ENCODE assay signal across 2 cellular contexts in the genomic region with DNA sequence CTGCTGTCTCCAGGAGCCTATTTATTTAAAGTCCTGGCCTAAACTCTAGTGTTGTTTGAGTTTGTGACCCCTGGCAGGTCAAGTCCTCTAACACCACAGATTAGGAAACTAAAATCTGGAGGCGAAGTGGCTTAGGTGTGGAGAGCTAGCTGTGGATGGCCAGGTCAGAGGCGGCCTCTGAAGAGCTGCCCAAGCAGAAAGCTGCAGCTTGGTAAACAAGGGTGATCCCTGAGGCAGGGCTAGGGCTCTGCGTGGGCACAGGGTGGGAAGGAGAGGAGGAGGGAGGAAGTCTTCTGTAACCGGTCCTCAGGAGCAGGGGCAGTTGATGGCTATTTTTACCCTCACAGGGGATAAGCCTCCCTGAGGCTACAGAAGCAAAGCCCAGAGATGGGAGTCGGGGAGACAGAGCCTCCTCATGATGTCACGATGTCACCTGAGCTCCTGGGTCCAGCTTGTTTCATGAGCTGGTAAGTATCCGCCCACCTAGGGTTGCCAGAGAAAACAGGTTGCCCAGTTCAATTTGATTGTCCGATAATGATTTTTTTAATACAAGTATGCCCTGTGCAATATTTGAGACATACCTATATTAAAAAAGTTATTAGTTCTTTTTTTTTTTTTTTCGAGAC.
TF ChIP-seq lines count a peak whose summit lies in the region.

No MANE protein-coding gene starts in this region.

TF ChIP-seq in GM23338, 12 proteins besides CTCF, POLR2A, EP300 and RAD21 (continued from another document):
- TF ChIP-seq, protein P1, sequence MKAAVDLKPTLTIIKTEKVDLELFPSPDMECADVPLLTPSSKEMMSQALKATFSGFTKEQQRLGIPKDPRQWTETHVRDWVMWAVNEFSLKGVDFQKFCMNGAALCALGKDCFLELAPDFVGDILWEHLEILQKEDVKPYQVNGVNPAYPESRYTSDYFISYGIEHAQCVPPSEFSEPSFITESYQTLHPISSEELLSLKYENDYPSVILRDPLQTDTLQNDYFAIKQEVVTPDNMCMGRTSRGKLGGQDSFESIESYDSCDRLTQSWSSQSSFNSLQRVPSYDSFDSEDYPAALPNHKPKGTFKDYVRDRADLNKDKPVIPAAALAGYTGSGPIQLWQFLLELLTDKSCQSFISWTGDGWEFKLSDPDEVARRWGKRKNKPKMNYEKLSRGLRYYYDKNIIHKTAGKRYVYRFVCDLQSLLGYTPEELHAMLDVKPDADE (IDR thresholded peaks at IDR 0.05): no peak

TF ChIP-seq in HepG2, 621 proteins besides CTCF, POLR2A, EP300 and RAD21 (continued from another document):
- TF ChIP-seq, protein P2, sequence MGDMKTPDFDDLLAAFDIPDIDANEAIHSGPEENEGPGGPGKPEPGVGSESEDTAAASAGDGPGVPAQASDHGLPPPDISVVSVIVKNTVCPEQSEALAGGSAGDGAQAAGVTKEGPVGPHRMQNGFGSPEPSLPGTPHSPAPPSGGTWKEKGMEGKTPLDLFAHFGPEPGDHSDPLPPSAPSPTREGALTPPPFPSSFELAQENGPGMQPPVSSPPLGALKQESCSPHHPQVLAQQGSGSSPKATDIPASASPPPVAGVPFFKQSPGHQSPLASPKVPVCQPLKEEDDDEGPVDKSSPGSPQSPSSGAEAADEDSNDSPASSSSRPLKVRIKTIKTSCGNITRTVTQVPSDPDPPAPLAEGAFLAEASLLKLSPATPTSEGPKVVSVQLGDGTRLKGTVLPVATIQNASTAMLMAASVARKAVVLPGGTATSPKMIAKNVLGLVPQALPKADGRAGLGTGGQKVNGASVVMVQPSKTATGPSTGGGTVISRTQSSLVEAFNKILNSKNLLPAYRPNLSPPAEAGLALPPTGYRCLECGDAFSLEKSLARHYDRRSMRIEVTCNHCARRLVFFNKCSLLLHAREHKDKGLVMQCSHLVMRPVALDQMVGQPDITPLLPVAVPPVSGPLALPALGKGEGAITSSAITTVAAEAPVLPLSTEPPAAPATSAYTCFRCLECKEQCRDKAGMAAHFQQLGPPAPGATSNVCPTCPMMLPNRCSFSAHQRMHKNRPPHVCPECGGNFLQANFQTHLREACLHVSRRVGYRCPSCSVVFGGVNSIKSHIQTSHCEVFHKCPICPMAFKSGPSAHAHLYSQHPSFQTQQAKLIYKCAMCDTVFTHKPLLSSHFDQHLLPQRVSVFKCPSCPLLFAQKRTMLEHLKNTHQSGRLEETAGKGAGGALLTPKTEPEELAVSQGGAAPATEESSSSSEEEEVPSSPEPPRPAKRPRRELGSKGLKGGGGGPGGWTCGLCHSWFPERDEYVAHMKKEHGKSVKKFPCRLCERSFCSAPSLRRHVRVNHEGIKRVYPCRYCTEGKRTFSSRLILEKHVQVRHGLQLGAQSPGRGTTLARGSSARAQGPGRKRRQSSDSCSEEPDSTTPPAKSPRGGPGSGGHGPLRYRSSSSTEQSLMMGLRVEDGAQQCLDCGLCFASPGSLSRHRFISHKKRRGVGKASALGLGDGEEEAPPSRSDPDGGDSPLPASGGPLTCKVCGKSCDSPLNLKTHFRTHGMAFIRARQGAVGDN (CRISPR knock-in tag; IDR thresholded peaks at IDR 0.05): no peak
- no peak for TF ChIP-seq ZNF343 (CRISPR knock-in tag; IDR thresholded peaks at IDR 0.05)
- TF ChIP-seq, protein P3, sequence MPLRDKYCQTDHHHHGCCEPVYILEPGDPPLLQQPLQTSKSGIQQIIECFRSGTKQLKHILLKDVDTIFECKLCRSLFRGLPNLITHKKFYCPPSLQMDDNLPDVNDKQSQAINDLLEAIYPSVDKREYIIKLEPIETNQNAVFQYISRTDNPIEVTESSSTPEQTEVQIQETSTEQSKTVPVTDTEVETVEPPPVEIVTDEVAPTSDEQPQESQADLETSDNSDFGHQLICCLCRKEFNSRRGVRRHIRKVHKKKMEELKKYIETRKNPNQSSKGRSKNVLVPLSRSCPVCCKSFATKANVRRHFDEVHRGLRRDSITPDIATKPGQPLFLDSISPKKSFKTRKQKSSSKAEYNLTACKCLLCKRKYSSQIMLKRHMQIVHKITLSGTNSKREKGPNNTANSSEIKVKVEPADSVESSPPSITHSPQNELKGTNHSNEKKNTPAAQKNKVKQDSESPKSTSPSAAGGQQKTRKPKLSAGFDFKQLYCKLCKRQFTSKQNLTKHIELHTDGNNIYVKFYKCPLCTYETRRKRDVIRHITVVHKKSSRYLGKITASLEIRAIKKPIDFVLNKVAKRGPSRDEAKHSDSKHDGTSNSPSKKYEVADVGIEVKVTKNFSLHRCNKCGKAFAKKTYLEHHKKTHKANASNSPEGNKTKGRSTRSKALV (CRISPR knock-in tag; IDR thresholded peaks at IDR 0.05): no peak
- TF ChIP-seq, protein P4, sequence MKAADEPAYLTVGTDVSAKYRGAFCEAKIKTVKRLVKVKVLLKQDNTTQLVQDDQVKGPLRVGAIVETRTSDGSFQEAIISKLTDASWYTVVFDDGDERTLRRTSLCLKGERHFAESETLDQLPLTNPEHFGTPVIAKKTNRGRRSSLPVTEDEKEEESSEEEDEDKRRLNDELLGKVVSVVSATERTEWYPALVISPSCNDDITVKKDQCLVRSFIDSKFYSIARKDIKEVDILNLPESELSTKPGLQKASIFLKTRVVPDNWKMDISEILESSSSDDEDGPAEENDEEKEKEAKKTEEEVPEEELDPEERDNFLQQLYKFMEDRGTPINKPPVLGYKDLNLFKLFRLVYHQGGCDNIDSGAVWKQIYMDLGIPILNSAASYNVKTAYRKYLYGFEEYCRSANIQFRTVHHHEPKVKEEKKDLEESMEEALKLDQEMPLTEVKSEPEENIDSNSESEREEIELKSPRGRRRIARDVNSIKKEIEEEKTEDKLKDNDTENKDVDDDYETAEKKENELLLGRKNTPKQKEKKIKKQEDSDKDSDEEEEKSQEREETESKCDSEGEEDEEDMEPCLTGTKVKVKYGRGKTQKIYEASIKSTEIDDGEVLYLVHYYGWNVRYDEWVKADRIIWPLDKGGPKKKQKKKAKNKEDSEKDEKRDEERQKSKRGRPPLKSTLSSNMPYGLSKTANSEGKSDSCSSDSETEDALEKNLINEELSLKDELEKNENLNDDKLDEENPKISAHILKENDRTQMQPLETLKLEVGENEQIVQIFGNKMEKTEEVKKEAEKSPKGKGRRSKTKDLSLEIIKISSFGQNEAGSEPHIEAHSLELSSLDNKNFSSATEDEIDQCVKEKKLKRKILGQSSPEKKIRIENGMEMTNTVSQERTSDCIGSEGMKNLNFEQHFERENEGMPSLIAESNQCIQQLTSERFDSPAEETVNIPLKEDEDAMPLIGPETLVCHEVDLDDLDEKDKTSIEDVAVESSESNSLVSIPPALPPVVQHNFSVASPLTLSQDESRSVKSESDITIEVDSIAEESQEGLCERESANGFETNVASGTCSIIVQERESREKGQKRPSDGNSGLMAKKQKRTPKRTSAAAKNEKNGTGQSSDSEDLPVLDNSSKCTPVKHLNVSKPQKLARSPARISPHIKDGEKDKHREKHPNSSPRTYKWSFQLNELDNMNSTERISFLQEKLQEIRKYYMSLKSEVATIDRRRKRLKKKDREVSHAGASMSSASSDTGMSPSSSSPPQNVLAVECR (CRISPR knock-in tag; IDR thresholded peaks at IDR 0.05; ENCODE audit: borderline replicate concordance): no peak
- no peak for TF ChIP-seq NR2F2 (IDR thresholded peaks at IDR 0.05; ENCODE audit: borderline replicate concordance, low read depth)
- no peak for TF ChIP-seq POLR2AphosphoS5 (IDR thresholded peaks at IDR 0.05; ENCODE audit: low read depth, low read length)
- no peak for TF ChIP-seq KLF9 (CRISPR knock-in tag; IDR thresholded peaks at IDR 0.05; ENCODE audit: low read depth)
- TF ChIP-seq NR2F6 (IDR thresholded peaks at IDR 0.05): peak; percentile 17; the same call in 1 of the 2 replicates
- TF ChIP-seq NR2F6 (CRISPR knock-in tag; IDR thresholded peaks at IDR 0.05): 0 out of 2 replicates have a peak, but pooled peaks have one; percentile 5
- no peak for TF ChIP-seq ZNF510 (CRISPR knock-in tag; IDR thresholded peaks at IDR 0.05; ENCODE audit: low read depth)
- no peak for TF ChIP-seq HNF4G (IDR thresholded peaks at IDR 0.05; ENCODE audit: borderline replicate concordance, low read depth, low read length)
- no peak for TF ChIP-seq HNF4G (CRISPR knock-in tag; IDR thresholded peaks at IDR 0.05; ENCODE audit: borderline replicate concordance, low read depth)
- TF ChIP-seq FOXA1 (IDR thresholded peaks at IDR 0.05): no peak
- TF ChIP-seq FOXA1 (CRISPR knock-in tag; IDR thresholded peaks at IDR 0.05): peak; percentile 53; the same call in 1 of the 2 replicates
TF ChIP-seq in HepG2: peak in this region for 5.
